8 cellular contexts compared by ENCODE assay signal in genomic region chr19:46088101-46088500, GRCh38. TPM values are rescaled to one million over a fixed set of nuclear protein-coding genes. Genes with fewer than 3 reads are reported as not detected.
"Had no signal": no experiment of that assay in that cellular context is flagged by ENCODE, and none has a peak within 500 bp of the region (broad histone marks: within the 10 kb centered on the region; RNA-seq: fewer than 3 reads in every experiment).

No MANE protein-coding gene starts in this region.

- DNase-seq: IMR-90, KBM-7 had no signal

- FAIRE-seq: HepG2, HTR-8/SVneo had no signal

- H3K27ac ChIP-seq: HL-60 had no signal

- ATAC-seq: HepG2 had no signal

RNA-seq across cellular contexts. Expression of gene IGFL3, which starts 36.4 kb away (rescaled TPM):
- total RNA-seq: HepG2, HT-29, IMR-90 had no signal
- polyA plus RNA-seq: HepG2, IgD-negative memory B cell, IMR-90 had no signal

RNA-seq across cellular contexts. Expression of gene IGFL4, which starts 47.3 kb away (rescaled TPM):
- total RNA-seq: HT1080, IMR-90 had no signal
- polyA plus RNA-seq: IgD-negative memory B cell, IMR-90 had no signal

RNA-seq across cellular contexts. Expression of gene IGFL2, which starts 59.9 kb away (rescaled TPM):
- total RNA-seq: HepG2, HT1080, IMR-90 had no signal
- polyA plus RNA-seq: HepG2, IgD-negative memory B cell, IMR-90 had no signal
